ENCODE assay signal across 9 cellular contexts in genomic region chr19:29672933-29673336, GRCh38. TPM values are rescaled to one million over a fixed set of nuclear protein-coding genes. Genes with fewer than 3 reads are reported as not detected.
A peak's percentile ranks its signal among the peaks of the same experiment; 100 is the strongest.
DNase-seq lines count a peak whose midpoint lies in the region; ATAC-seq and TF ChIP-seq lines count a peak whose summit lies in the region.
"Had no signal": no experiment of that assay in that cellular context is flagged by ENCODE, and none has a peak within 500 bp of the region (broad histone marks: within the 10 kb centered on the region; RNA-seq: fewer than 3 reads in every experiment).

No MANE protein-coding gene starts in this region.

- peaks cover 83% of the 10 kb centered on the region for H3K4me1 ChIP-seq in effector memory CD4-positive, alpha-beta T cell (ENCODE audit: control insufficient read depth, insufficient read depth, low read length, poor library complexity, severe bottlenecking)
- H3K4me1 ChIP-seq in gastroesophageal sphincter: peaks cover 0 to 97% (median 49%) of the 10 kb centered on the region in 3 donors

- no peak for TF ChIP-seq CTCF in activated B cell treated with CpG ODN at 0.5 μM for 24 hours (IDR thresholded peaks at IDR 0.05)
- no peak for TF ChIP-seq CTCF in gastroesophageal sphincter (IDR thresholded peaks at IDR 0.05)

- ATAC-seq in GM19438 (IDR thresholded peaks at IDR 0.05; ENCODE audit: low read depth, unreplicated experiment) (peak; percentile 36), activated B cell treated with CpG ODN at 0.5 μM for 24 hours (ENCODE audit: low read depth) (peak; percentile 79), gastroesophageal sphincter (no peak), HG03342 (IDR thresholded peaks at IDR 0.05; ENCODE audit: unreplicated experiment) (no peak), GM18520 (IDR thresholded peaks at IDR 0.05; ENCODE audit: unreplicated experiment) (no peak)

- POLR2A ChIA-PET in activated B cell treated with CpG ODN at 0.5 μM for 24 hours (lab: Charles Lee): interaction anchor here (1.4 to 3.6 kb wide), 4 partner anchors 9 to 67 kb away, joined by 4 to 47 read pairs (median 18); partner anchors contain the start of genes C19orf12 and POP4

- intact Hi-C loops in activated B cell treated with CpG ODN at 0.5 μM for 24 hours (cut with micrococcal nuclease): loop anchor here (1.0 to 2.0 kb wide), 5 partner anchors 7 to 139 kb away; partner anchors contain the start of genes C19orf12 and PLEKHF1

- H3K27me3 ChIP-seq in effector memory CD4-positive, alpha-beta T cell (replicated peaks; ENCODE audit: control insufficient read depth, insufficient read depth, low read length, poor library complexity, severe bottlenecking): no peaks in the 10 kb centered on the region
- H3K27me3 ChIP-seq in gastroesophageal sphincter: no peaks in the 10 kb centered on the region

- H3K4me3 Mint-ChIP-seq in activated B cell treated with CpG ODN at 0.5 μM for 24 hours: peak overlapping the region; percentile 61

- no peaks in the 10 kb centered on the region for H3K9me3 Mint-ChIP-seq in activated B cell treated with CpG ODN at 0.5 μM for 24 hours

- CTCF ChIA-PET in activated B cell treated with CpG ODN at 0.5 μM for 24 hours (lab: Charles Lee): interaction anchor here (0.8 to 2.4 kb wide), 5 partner anchors 43 to 67 kb away, joined by 3 to 26 read pairs (median 4); partner anchors contain the start of genes C19orf12 and POP4

- H3K4me3 ChIP-seq in effector memory CD4-positive, alpha-beta T cell (ENCODE audit: insufficient read depth, low read depth, low read length, poor library complexity, severe bottlenecking): peak overlapping the region; percentile 18
- H3K4me3 ChIP-seq in gastroesophageal sphincter: no peak overlapping the region

- no peak for TF ChIP-seq EP300 in gastroesophageal sphincter (IDR thresholded peaks at IDR 0.05)

- H3K9me3 ChIP-seq in effector memory CD4-positive, alpha-beta T cell (ENCODE audit: control insufficient read depth, low read length): no peaks in the 10 kb centered on the region
- no peaks in the 10 kb centered on the region for H3K9me3 ChIP-seq in gastroesophageal sphincter

- H3K4me1 Mint-ChIP-seq in activated B cell treated with CpG ODN at 0.5 μM for 24 hours: peaks cover 49% of the 10 kb centered on the region

- peak overlapping the region; percentile 91 for H3K27ac ChIP-seq in effector memory CD4-positive, alpha-beta T cell (ENCODE audit: insufficient read depth, low read length, poor library complexity, severe bottlenecking)
- peak overlapping the region in 1 of 4 donors; percentile 94 for H3K27ac ChIP-seq in gastroesophageal sphincter
- H3K27ac ChIP-seq: KMS-11 had no signal

- H3K36me3 Mint-ChIP-seq in activated B cell treated with CpG ODN at 0.5 μM for 24 hours (ENCODE audit: low read depth): peaks cover 5% of the 10 kb centered on the region

- 100% methylated on average over 2 of the region's 11 CpGs; no CpG with 5 or more reads in 1 of the 2 donors for WGBS in gastroesophageal sphincter (ENCODE audit: low coverage in 1 of 2), 2 donors

- peak overlapping the region; percentile 93 for H3K27ac Mint-ChIP-seq in activated B cell treated with CpG ODN at 0.5 μM for 24 hours

- no peak for TF ChIP-seq POLR2A in gastroesophageal sphincter (IDR thresholded peaks at IDR 0.05)

- peaks cover 27% of the 10 kb centered on the region for H3K36me3 ChIP-seq in effector memory CD4-positive, alpha-beta T cell (ENCODE audit: control insufficient read depth, insufficient read depth, low read length)
- H3K36me3 ChIP-seq in gastroesophageal sphincter: peaks cover 0 to 48% of the 10 kb centered on the region in 2 donors

- H3K27me3 Mint-ChIP-seq in activated B cell treated with CpG ODN at 0.5 μM for 24 hours: no peaks in the 10 kb centered on the region

- DNase-seq in activated B cell treated with CpG ODN at 0.5 μM for 24 hours: peak; percentile 43
- peak; percentile 80 to 89 (median 88) for DNase-seq in effector memory CD4-positive, alpha-beta T cell
- DNase-seq in stimulated activated CD8-positive, alpha-beta memory T cell treated with anti-CD3 and anti-CD28 coated beads, Interleukin-15, amount 100 ng/mL, for 48 hours (ENCODE audit: low read depth in 2 of 2): peak; percentile 76 to 81
- DNase-seq in NCI-H510A treated with DMSO at 0.1 percent for 48 hours (lab: John Stamatoyannopoulos, UW): no peak

RNA-seq across cellular contexts. Expression of gene PLEKHF1, which starts 7.7 kb away (rescaled TPM):
- total RNA-seq in activated B cell treated with CpG ODN at 0.5 μM for 24 hours (5.5 and 5.8 TPM in 2 replicates), gastroesophageal sphincter (10 to 100 TPM; 28.6 to 49.1 (median 38.8) TPM)

RNA-seq across cellular contexts. Expression of gene C19orf12, which starts 42.1 kb away (rescaled TPM):
- 21.1 and 21.6 TPM in 2 replicates for total RNA-seq in activated B cell treated with CpG ODN at 0.5 μM for 24 hours
- total RNA-seq in gastroesophageal sphincter: 10 to 100 TPM; 37.6 to 62.1 (median 49.7) TPM

Comparison
In these comparisons a context has a peak if more than half of its experiments do, and no peak if none do; other contexts are left out.
1. ATAC-seq: peak in GM19438 (single experiment) and activated B cell treated with CpG ODN at 0.5 μM for 24 hours (single experiment); none in gastroesophageal sphincter (single experiment), HG03342 (single experiment) and GM18520 (single experiment).